ENCODE assay signal across 13 cellular contexts in the genomic region with DNA sequence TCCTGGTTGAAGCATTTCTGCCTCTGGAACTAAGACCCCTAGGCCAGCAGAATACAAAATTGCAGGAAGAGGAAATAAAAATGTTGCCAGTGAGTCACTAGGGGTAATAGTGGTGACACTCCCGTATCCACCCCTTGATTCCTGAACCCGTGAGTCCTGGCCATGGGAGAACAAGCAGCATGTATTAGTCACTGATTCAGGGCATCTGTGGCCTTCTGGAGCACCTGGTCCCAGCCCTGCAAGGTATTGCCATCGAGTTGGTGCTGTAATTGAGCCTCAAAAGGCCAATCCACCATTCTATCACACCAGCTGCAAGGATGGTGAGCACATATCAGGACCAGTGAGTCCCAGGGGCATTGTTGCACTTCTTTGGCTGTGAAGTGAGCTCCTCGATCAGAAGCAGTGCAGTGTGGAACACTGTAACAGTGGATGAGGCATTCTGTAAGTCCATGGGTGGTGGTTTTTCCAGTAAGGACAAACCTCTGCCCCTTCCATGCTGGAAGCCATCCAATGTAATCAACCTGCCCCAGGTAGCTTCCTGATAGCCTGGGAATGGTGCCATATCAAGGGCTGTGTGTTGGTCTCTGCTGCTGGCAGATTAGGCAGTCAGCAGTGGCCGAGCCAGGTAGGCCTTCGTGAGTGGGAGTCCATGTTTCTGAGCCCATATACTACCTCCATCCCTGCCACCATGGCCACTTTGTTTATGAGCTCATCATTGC. TPM values are rescaled to one million over a fixed set of nuclear protein-coding genes. Genes with fewer than 3 reads are reported as not detected.
A peak's percentile ranks its signal among the peaks of the same experiment; 100 is the strongest.
DNase-seq lines count a peak whose midpoint lies in the region; ATAC-seq and TF ChIP-seq lines count a peak whose summit lies in the region.
"Had no signal": no experiment of that assay in that cellular context is flagged by ENCODE, and none has a peak within 500 bp of the region (broad histone marks: within the 10 kb centered on the region; RNA-seq: fewer than 3 reads in every experiment).

No MANE protein-coding gene starts in this region.

- H3K36me3 ChIP-seq in colonic mucosa (no peaks in the 10 kb centered on the region), mucosa of descending colon (ENCODE audit: low read depth) (no peaks in the 10 kb centered on the region), suprapubic skin (no peaks in the 10 kb centered on the region)

- in situ Hi-C loops in Caki2 (cut with HindIII; ENCODE audit: low pct_unique_long_range_greater_than_20kb, low sequenced_read_pairs), result no loop called here

- H3K27me3 ChIP-seq in colonic mucosa (no peaks in the 10 kb centered on the region), suprapubic skin (no peaks in the 10 kb centered on the region)

- H3K9ac ChIP-seq in colonic mucosa (ENCODE audit: low read depth in 2 of 2, low read length in 2 of 2), result peak overlapping the region in 1 of 2 donors; percentile 60

- intact Hi-C loops in colonic mucosa (cut with DNase I), result no loop called here
- intact Hi-C loops in mucosa of descending colon (cut with DNase I, micrococcal nuclease), result no loop called here

- no peaks in the 10 kb centered on the region for H3K4me1 ChIP-seq in colonic mucosa
- H3K4me1 ChIP-seq in mucosa of descending colon (ENCODE audit: low read depth), result peaks cover 22% of the 10 kb centered on the region
- no peaks in the 10 kb centered on the region for H3K4me1 ChIP-seq in suprapubic skin

- peak overlapping the region; percentile 91 for H3K27ac ChIP-seq in colonic mucosa
- no peak overlapping the region for H3K27ac ChIP-seq in suprapubic skin

- H3K4me3 ChIP-seq in colonic mucosa (no peak overlapping the region), mucosa of descending colon (no peak overlapping the region), suprapubic skin (no peak overlapping the region)
- H3K4me3 ChIP-seq: GM12878 had no signal

- no peaks in the 10 kb centered on the region for H3K9me3 ChIP-seq in colonic mucosa
- H3K9me3 ChIP-seq in mucosa of descending colon, result no peaks in the 10 kb centered on the region
- H3K9me3 ChIP-seq in suprapubic skin, result no peaks in the 10 kb centered on the region

- TF ChIP-seq EP300 in suprapubic skin (IDR thresholded peaks at IDR 0.05), result no peak

- no peak for TF ChIP-seq CTCF in colonic mucosa (IDR thresholded peaks at IDR 0.05)
- no peak for TF ChIP-seq CTCF in mucosa of descending colon (IDR thresholded peaks at IDR 0.05)
- no peak for TF ChIP-seq CTCF in suprapubic skin (IDR thresholded peaks at IDR 0.05)

- DNase-seq in Caki2 (ENCODE audit: low read depth) (peak; percentile 14), NCI-H1105 treated with DMSO at 0.1 percent for 48 hours (lab: John Stamatoyannopoulos, UW) (peak; percentile 25), colonic mucosa (peak; percentile 91), mucosa of descending colon (peak; percentile 72 to 92 (median 76)), hypothalamus (lab: John Stamatoyannopoulos, UW) (no peak), suprapubic skin (ENCODE audit: low spot score in 2 of 2) (no peak), germinal center (ENCODE audit: low spot score) (no peak)
- no peak for DNase-seq in activated T-cell treated with anti-CD3 and anti-CD28 coated beads, Interleukin-2, amount 50 U/mL, for 1 hour
- DNase-seq: DND-41; NCI-H1417; stimulated activated CD4-positive, alpha-beta T cell treated with anti-CD3 and anti-CD28 coated beads, Interleukin-2, amount 100 ng/mL, for 24 hours had no signal

- no peak for TF ChIP-seq POLR2A in suprapubic skin (IDR thresholded peaks at IDR 0.05)

- peak; percentile 92 for ATAC-seq in mucosa of descending colon
- ATAC-seq: GM12878 had no signal

- WGBS in suprapubic skin, result 53% methylated on average over 6 of the region's 6 CpGs

RNA-seq across cellular contexts. Expression of a gene that starts 39.6 kb away (rescaled TPM):
- total RNA-seq in Caki2 (2014; rRNA removed; shearing (Covaris generic); ENCODE audit: low replicate concordance), result 0.09 TPM in 1 of 2 replicates, not detected in the other
- total RNA-seq in colonic mucosa (under 1 TPM in 1 of 2 donors, not detected in 1; 0.19 TPM), mucosa of descending colon (under 1 TPM in 2 of 3 donors, not detected in 1; 0.38 to 0.54 TPM), suprapubic skin (under 1 TPM in 2 of 4 donors, not detected in 2; 0.42 to 0.49 TPM)
- total RNA-seq: GM12878, pulmonary artery endothelial cell had no signal

Comparison
In these comparisons a context has a peak if more than half of its experiments do, and no peak if none do; other contexts are left out.
1. DNase-seq: peak in Caki2 (single experiment), NCI-H1105 treated with DMSO at 0.1 percent for 48 hours (single experiment), colonic mucosa (single experiment) and mucosa of descending colon (3 of 3); none in hypothalamus (0 of 51), suprapubic skin (0 of 2), germinal center (single experiment) and activated T-cell treated with anti-CD3 and anti-CD28 coated beads, Interleukin-2, amount 50 U/mL, for 1 hour (single experiment).